In genomic region chr14:105974902-105975301, GRCh38 we compare ENCODE assay signal across 9 cellular contexts.
DNase-seq lines count a peak whose midpoint lies in the region; ATAC-seq and TF ChIP-seq lines count a peak whose summit lies in the region.
"Had no signal": no experiment of that assay in that cellular context is flagged by ENCODE, and none has a peak within 500 bp of the region (broad histone marks: within the 10 kb centered on the region; RNA-seq: fewer than 3 reads in every experiment).

No MANE protein-coding gene starts in this region.

- no peak overlapping the region for H4K91ac ChIP-seq in neuronal stem cell (ENCODE audit: low read depth, low read length, poor library complexity)

- no peaks in the 10 kb centered on the region for H3K4me1 ChIP-seq in Karpas-422 (ENCODE audit: low read length)
- no peaks in the 10 kb centered on the region for H3K4me1 ChIP-seq in mesendoderm (ENCODE audit: control insufficient read depth, low read depth, low read length)
- no peaks in the 10 kb centered on the region for H3K4me1 ChIP-seq in neuronal stem cell (ENCODE audit: control insufficient read depth in 2 of 2, insufficient read depth in 1 of 2, low read depth in 1 of 2, low read length in 2 of 2)

- H4K5ac ChIP-seq in mesendoderm (ENCODE audit: low read length) = no peak overlapping the region

- no peak overlapping the region for H2BK12ac ChIP-seq in neuronal stem cell (ENCODE audit: low read length)

- H3K9ac ChIP-seq in Karpas-422 (ENCODE audit: low read length) = no peak overlapping the region
- H3K9ac ChIP-seq in mesendoderm (ENCODE audit: low read length) = no peak overlapping the region
- H3K9ac ChIP-seq in neuronal stem cell (ENCODE audit: low read depth, low read length, poor library complexity) = no peak overlapping the region

- no peaks in the 10 kb centered on the region for H3K79me2 ChIP-seq in Karpas-422 (ENCODE audit: low read length)
- no peaks in the 10 kb centered on the region for H3K79me2 ChIP-seq in mesendoderm (ENCODE audit: control insufficient read depth, insufficient read depth, low read length)

- H3K4me3 ChIP-seq in Karpas-422 (ENCODE audit: low read length) (no peak overlapping the region), mesendoderm (ENCODE audit: low read length) (no peak overlapping the region), neuronal stem cell (ENCODE audit: low read length in 2 of 2) (peak overlapping the region in 1 of 2 donors; percentile 29)

- no peak overlapping the region for H3K18ac ChIP-seq in mesendoderm (ENCODE audit: low read length)
- no peak overlapping the region for H3K18ac ChIP-seq in neuronal stem cell (ENCODE audit: low read length)

- CTCF ChIA-PET in CD4-positive, alpha-beta T cell (lab: Charles Lee) = interaction anchor here (0.7 to 1.1 kb wide), 2 partner anchors 27 to 91 kb away, joined by 3 to 6 read pairs; no protein-coding TSS in a partner anchor

- H2AK5ac ChIP-seq in mesendoderm (ENCODE audit: low read length) = no peak overlapping the region
- no peak overlapping the region for H2AK5ac ChIP-seq in neuronal stem cell (ENCODE audit: low read depth, low read length)

- no peaks in the 10 kb centered on the region for H3K9me3 ChIP-seq in CD4-positive, alpha-beta T cell (ENCODE audit: control insufficient read depth, low read length)
- H3K9me3 ChIP-seq in Karpas-422 (ENCODE audit: low read length) = no peaks in the 10 kb centered on the region
- H3K9me3 ChIP-seq in neuronal stem cell (replicated peaks in 1 of 2; ENCODE audit: control insufficient read depth in 2 of 2, insufficient read depth in 1 of 2, low read depth in 1 of 2, low read length in 2 of 2) = peaks cover 0 to 18% of the 10 kb centered on the region in 2 donors

- H3K27me3 ChIP-seq in CD4-positive, alpha-beta T cell (ENCODE audit: control insufficient read depth, insufficient read depth, low read length) = no peaks in the 10 kb centered on the region
- H3K27me3 ChIP-seq in Karpas-422 (ENCODE audit: low read length) (no peaks in the 10 kb centered on the region), mesendoderm (ENCODE audit: insufficient read depth, low read length, poor library complexity) (no peaks in the 10 kb centered on the region), neuronal stem cell (ENCODE audit: control insufficient read depth in 3 of 3, insufficient read depth in 3 of 3, low read depth in 1 of 3, low read length in 3 of 3) (peaks cover 0 to 7% (median 0%) of the 10 kb centered on the region in 3 experiments)

- intact Hi-C loops in CD4-positive, alpha-beta T cell (cut with DNase I, micrococcal nuclease) = loop anchor here (1.0 to 10.0 kb wide), 4 partner anchors 31 to 90 kb away; no protein-coding TSS in a partner anchor
- intact Hi-C loops in activated CD4-positive, alpha-beta T cell treated with anti-CD3 and anti-CD28 coated beads, Interleukin-2, amount 10 ng/mL, durations not matched to agents 24 days and 14 days (cut with micrococcal nuclease) = loop anchor here (2.0 kb wide), 1 partner anchor 24 kb away; no protein-coding TSS in a partner anchor

- H3K27ac Mint-ChIP-seq in CD4-positive, alpha-beta T cell = no peak overlapping the region
- H3K27ac Mint-ChIP-seq in activated CD4-positive, alpha-beta T cell treated with anti-CD3 and anti-CD28 coated beads, Interleukin-2, amount 10 ng/mL, durations not matched to agents 24 days and 14 days = no peak overlapping the region

- H3K4me3 Mint-ChIP-seq in CD4-positive, alpha-beta T cell = no peak overlapping the region
- H3K4me3 Mint-ChIP-seq in activated CD4-positive, alpha-beta T cell treated with anti-CD3 and anti-CD28 coated beads, Interleukin-2, amount 10 ng/mL, durations not matched to agents 24 days and 14 days = no peak overlapping the region

- H3K4ac ChIP-seq in mesendoderm (ENCODE audit: low read depth, low read length) (no peak overlapping the region), neuronal stem cell (ENCODE audit: low read length) (no peak overlapping the region)

- H4K20me1 ChIP-seq in Karpas-422 (ENCODE audit: insufficient read depth, low read depth, low read length) = no peaks in the 10 kb centered on the region

- H3K9me3 Mint-ChIP-seq in CD4-positive, alpha-beta T cell = no peaks in the 10 kb centered on the region
- no peaks in the 10 kb centered on the region for H3K9me3 Mint-ChIP-seq in activated CD4-positive, alpha-beta T cell treated with anti-CD3 and anti-CD28 coated beads, Interleukin-2, amount 10 ng/mL, durations not matched to agents 24 days and 14 days

- no peaks in the 10 kb centered on the region for H3K79me1 ChIP-seq in mesendoderm (ENCODE audit: low read length)
- H3K79me1 ChIP-seq in neuronal stem cell (ENCODE audit: low read depth, low read length) = no peaks in the 10 kb centered on the region

- H3K56ac ChIP-seq in mesendoderm (ENCODE audit: low read length) = no peak overlapping the region

- ATAC-seq in CD4-positive, alpha-beta T cell (ENCODE audit: poor library complexity) = peak; percentile 73
- no peak for ATAC-seq in GM21786 (IDR thresholded peaks at IDR 0.05; ENCODE audit: unreplicated experiment)

- POLR2A ChIA-PET in CD4-positive, alpha-beta T cell (lab: Charles Lee) = interaction anchor here (0.9 kb wide), 1 partner anchor 30 kb away, joined by 5 read pairs; no protein-coding TSS in a partner anchor

- no peaks in the 10 kb centered on the region for H3K9me2 ChIP-seq in Karpas-422 (replicated peaks; ENCODE audit: insufficient read depth, low read length)

- H3K4me1 Mint-ChIP-seq in CD4-positive, alpha-beta T cell (ENCODE audit: low read depth) = peaks cover 18% of the 10 kb centered on the region
- peaks cover 3% of the 10 kb centered on the region for H3K4me1 Mint-ChIP-seq in activated CD4-positive, alpha-beta T cell treated with anti-CD3 and anti-CD28 coated beads, Interleukin-2, amount 10 ng/mL, durations not matched to agents 24 days and 14 days

- no peak overlapping the region for H3K23ac ChIP-seq in mesendoderm (ENCODE audit: low read length)
- no peak overlapping the region for H3K23ac ChIP-seq in neuronal stem cell (ENCODE audit: low read depth, low read length, poor library complexity)

- H3K36me3 Mint-ChIP-seq in CD4-positive, alpha-beta T cell (ENCODE audit: low read depth) = no peaks in the 10 kb centered on the region
- no peaks in the 10 kb centered on the region for H3K36me3 Mint-ChIP-seq in activated CD4-positive, alpha-beta T cell treated with anti-CD3 and anti-CD28 coated beads, Interleukin-2, amount 10 ng/mL, durations not matched to agents 24 days and 14 days (ENCODE audit: low read depth)

- H2BK5ac ChIP-seq in mesendoderm (ENCODE audit: low read length) = no peak overlapping the region
- no peak overlapping the region for H2BK5ac ChIP-seq in neuronal stem cell (ENCODE audit: low read length)

- peak; percentile 75 for TF ChIP-seq CTCF in CD4-positive, alpha-beta T cell (IDR thresholded peaks at IDR 0.05)

- peak; percentile 45 to 62 (median 57) for DNase-seq in CD4-positive, alpha-beta T cell
- DNase-seq in Karpas-422 = peak; percentile 57
- peak; percentile 85 for DNase-seq in activated CD4-positive, alpha-beta T cell treated with anti-CD3 and anti-CD28 coated beads, Interleukin-2, amount 10 ng/mL, durations not matched to agents 24 days and 14 days
- peak; percentile 0 for DNase-seq in mesendoderm
- no peak for DNase-seq in neuronal stem cell (ENCODE audit: low spot score)
- no peak for DNase-seq in cortex of kidney (lab: John Stamatoyannopoulos, UW)
- no peak for DNase-seq in amygdala (lab: John Stamatoyannopoulos, UW)

- H3K4me2 ChIP-seq in Karpas-422 (ENCODE audit: low read depth, low read length, poor library complexity, severe bottlenecking) = no peak overlapping the region
- no peak overlapping the region for H3K4me2 ChIP-seq in mesendoderm (ENCODE audit: low read length)
- no peak overlapping the region for H3K4me2 ChIP-seq in neuronal stem cell (ENCODE audit: insufficient read depth, low read length, poor library complexity, severe bottlenecking)

- H4K8ac ChIP-seq in mesendoderm (ENCODE audit: low read depth, low read length) (no peak overlapping the region), neuronal stem cell (ENCODE audit: low read depth, low read length) (no peak overlapping the region)

- no CpG with 5 or more reads among the region's 6 CpGs for WGBS in mesendoderm (ENCODE audit: extremely low coverage, insufficient coverage, low lambda C conversion rate)
- no CpG with 5 or more reads among the region's 6 CpGs for WGBS in neuronal stem cell (ENCODE audit: extremely low coverage in 2 of 2, insufficient read length in 2 of 2, insufficient replicate concordance in 1 of 2), 2 donors

- H2BK15ac ChIP-seq in mesendoderm (replicated peaks; ENCODE audit: low read depth) = no peak overlapping the region
- no peak overlapping the region for H2BK15ac ChIP-seq in neuronal stem cell (ENCODE audit: low read length)

- H2BK120ac ChIP-seq in mesendoderm (ENCODE audit: low read depth, low read length) = no peak overlapping the region
- H2BK120ac ChIP-seq in neuronal stem cell (ENCODE audit: low read depth, low read length) = no peak overlapping the region

- peaks cover 6% of the 10 kb centered on the region for H3K27me3 Mint-ChIP-seq in CD4-positive, alpha-beta T cell
- peaks cover 10% of the 10 kb centered on the region for H3K27me3 Mint-ChIP-seq in activated CD4-positive, alpha-beta T cell treated with anti-CD3 and anti-CD28 coated beads, Interleukin-2, amount 10 ng/mL, durations not matched to agents 24 days and 14 days

- H3K14ac ChIP-seq in neuronal stem cell (ENCODE audit: low read length) = no peak overlapping the region

- no peaks in the 10 kb centered on the region for H3K36me3 ChIP-seq in Karpas-422 (ENCODE audit: insufficient read depth, low read length)
- H3K36me3 ChIP-seq in mesendoderm (ENCODE audit: control insufficient read depth, insufficient read depth, low read length) = no peaks in the 10 kb centered on the region
- H3K36me3 ChIP-seq in neuronal stem cell (replicated peaks in 1 of 2; ENCODE audit: control insufficient read depth in 2 of 2, insufficient read depth in 2 of 2, low read length in 2 of 2) = no peaks in the 10 kb centered on the region

- no peak overlapping the region for H2AFZ ChIP-seq in Karpas-422 (ENCODE audit: low read length)
- no peak overlapping the region for H2AFZ ChIP-seq in neuronal stem cell (ENCODE audit: low read length)

- H3K27ac ChIP-seq in CD4-positive, alpha-beta T cell (ENCODE audit: low read depth, low read length) = no peak overlapping the region
- H3K27ac ChIP-seq in Karpas-422 (ENCODE audit: low read length) (no peak overlapping the region), mesendoderm (ENCODE audit: low read depth, low read length) (no peak overlapping the region), neuronal stem cell (replicated peaks; ENCODE audit: low read length) (no peak overlapping the region)
- H3K27ac ChIP-seq: epithelial cell of prostate had no signal

Comparison
In these comparisons a context has a peak if more than half of its experiments do, and no peak if none do; other contexts are left out.
1. DNase-seq: peak in CD4-positive, alpha-beta T cell (10 of 10), Karpas-422 (single experiment), activated CD4-positive, alpha-beta T cell treated with anti-CD3 and anti-CD28 coated beads, Interleukin-2, amount 10 ng/mL, durations not matched to agents 24 days and 14 days (single experiment) and mesendoderm (single experiment); none in neuronal stem cell (single experiment), cortex of kidney (single experiment) and amygdala (0 of 56).